Comparison of ENCODE assay signal across 15 cellular contexts in the genomic region with DNA sequence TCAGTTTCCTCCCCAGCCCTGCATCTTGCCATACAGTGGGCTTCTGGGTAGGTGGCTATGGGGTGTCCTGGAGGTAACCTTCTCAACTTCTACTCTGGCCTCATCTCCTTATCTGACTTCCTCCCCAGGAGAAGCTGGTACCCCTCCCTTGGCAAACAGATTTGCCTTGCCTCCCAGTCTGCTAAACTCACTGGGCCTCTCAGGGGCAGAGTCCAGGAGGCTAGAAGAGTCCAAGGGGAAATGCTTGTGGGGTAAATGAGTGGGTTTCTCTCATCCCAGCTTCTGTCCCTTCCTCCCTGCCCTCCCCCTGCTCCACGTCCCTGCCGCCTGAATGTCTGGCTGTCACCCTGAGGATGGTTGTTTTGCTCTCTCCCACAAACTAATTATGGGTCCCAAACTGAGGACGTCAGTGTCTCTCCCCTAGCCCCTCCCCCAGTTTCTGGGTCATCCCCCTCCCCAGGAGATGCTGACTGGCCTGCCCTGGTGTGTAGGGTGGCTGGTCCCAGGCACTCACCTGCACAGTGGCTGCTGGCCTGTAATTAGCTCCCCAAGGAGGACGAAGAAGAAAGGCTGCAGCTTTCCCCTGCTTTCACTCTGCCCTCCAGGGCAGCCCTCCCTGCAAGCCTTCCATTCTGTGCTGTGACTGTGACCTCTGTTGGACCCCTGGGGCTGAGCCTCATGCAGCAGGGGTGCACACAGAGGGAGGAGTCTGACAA. TPM values are rescaled to one million over a fixed set of nuclear protein-coding genes. Genes with fewer than 3 reads are reported as not detected.
DNase-seq lines count a peak whose midpoint lies in the region; ATAC-seq and TF ChIP-seq lines count a peak whose summit lies in the region.
"Had no signal": no experiment of that assay in that cellular context is flagged by ENCODE, and none has a peak within 500 bp of the region (broad histone marks: within the 10 kb centered on the region; RNA-seq: fewer than 3 reads in every experiment).

A gene (minus strand): TSS at position 695 of the 716 bp plus-strand sequence.

- H2AK5ac ChIP-seq in trophoblast cell (ENCODE audit: low read length): no peak within 1 kb of the TSS

- H3K4me2 ChIP-seq in fibroblast of lung (ENCODE audit: extremely low read depth, insufficient read depth, low read length) (peak within 1 kb of the TSS; percentile 46), trophoblast cell (ENCODE audit: low read length) (no peak within 1 kb of the TSS)
- H3K4me2 ChIP-seq: KMS-11 had no signal

- H3K9me3 ChIP-seq in cardiac muscle cell (ENCODE audit: low read depth) (no peaks in the 10 kb centered on the region), fibroblast of lung (ENCODE audit: control insufficient read depth, insufficient read depth, low read depth, low read length) (no peaks in the 10 kb centered on the region), trophoblast cell (ENCODE audit: insufficient read depth, low read depth, low read length) (no peaks in the 10 kb centered on the region), aorta (ENCODE audit: control insufficient read depth, low read length) (no peaks in the 10 kb centered on the region)

- H3K27ac ChIP-seq in cardiac muscle cell (peak within 1 kb of the TSS; percentile 47), fibroblast of lung (ENCODE audit: insufficient read depth, low read length) (peak within 1 kb of the TSS; percentile 93), trophoblast cell (ENCODE audit: low read depth, low read length) (peak within 1 kb of the TSS; percentile 62), aorta (ENCODE audit: low read depth in 1 of 2, low read length in 2 of 2) (peak within 1 kb of the TSS; percentile 4 to 15)
- H3K27ac ChIP-seq: KMS-11 had no signal

- H4K20me1 ChIP-seq in fibroblast of lung (ENCODE audit: control insufficient read depth, extremely low read depth, insufficient read depth, low read length): no peaks in the 10 kb centered on the region

- no peak within 1 kb of the TSS for H4K12ac ChIP-seq in trophoblast cell (ENCODE audit: low read depth, low read length)

- DNase-seq in cardiac muscle cell (ENCODE audit: low read depth in 1 of 2, low spot score in 1 of 2): no peak
- DNase-seq in cardiac septum (ENCODE audit: low spot score): no peak
- DNase-seq in fibroblast of lung (ENCODE audit: low read depth in 2 of 2): no peak
- DNase-seq in trophoblast cell: no peak
- DNase-seq in aorta: no peak
- DNase-seq in DMS153 (lab: John Stamatoyannopoulos, UW): no peak
- DNase-seq in hippocampal formation (lab: John Stamatoyannopoulos, UW): no peak
- DNase-seq: activated gamma-delta T cell treated with Interleukin-2 at 50 U/mL for 16 hours; DND-41; NCI-H446; stimulated activated CD4-positive, alpha-beta T cell treated with anti-CD3 and anti-CD28 coated beads, Interleukin-4, amount 100 ng/mL, for 4 hours had no signal

- no peak within 1 kb of the TSS for H2AFZ ChIP-seq in fibroblast of lung (ENCODE audit: low read length)
- H2AFZ ChIP-seq in trophoblast cell (ENCODE audit: insufficient read depth, low read length, poor library complexity): no peak within 1 kb of the TSS

- ATAC-seq in aorta (ENCODE audit: low FRiP score): no peak
- ATAC-seq in HG02870 (IDR thresholded peaks at IDR 0.05; ENCODE audit: unreplicated experiment): no peak
- ATAC-seq: natural killer cell treated with Interleukin-12 subunit alpha and Interleukin-12 subunit beta and Interleukin-15 and Interleukin-18, amount 100 ng/mL, for 72 hours had no signal

- H3K4me1 ChIP-seq in cardiac muscle cell (ENCODE audit: low read depth): peaks cover 6% of the 10 kb centered on the region
- H3K4me1 ChIP-seq in fibroblast of lung (ENCODE audit: control insufficient read depth, extremely low read depth, insufficient read depth, low read length): peaks cover 63% of the 10 kb centered on the region
- H3K4me1 ChIP-seq in trophoblast cell (ENCODE audit: control insufficient read depth in 1 of 2, insufficient read depth in 2 of 2, low read length in 2 of 2): peaks cover 13 to 25% of the 10 kb centered on the region in 2 experiments
- no peaks in the 10 kb centered on the region for H3K4me1 ChIP-seq in aorta (ENCODE audit: control insufficient read depth in 1 of 2, insufficient read depth in 2 of 2, low read length in 2 of 2)

- TF ChIP-seq CTCF in cardiac muscle cell (IDR thresholded peaks at IDR 0.05; ENCODE audit: low read depth, low read length) (no peak), fibroblast of lung (conservative IDR thresholded peaks at IDR 0.05 in 1 of 2, IDR thresholded peaks at IDR 0.05 in 1 of 2; ENCODE audit: low read depth in 1 of 2, low read length in 2 of 2) (no peak)

- H2BK5ac ChIP-seq in trophoblast cell (ENCODE audit: low read depth, low read length, poor library complexity): no peak within 1 kb of the TSS

- H4K91ac ChIP-seq in trophoblast cell (ENCODE audit: low read depth, low read length): no peak within 1 kb of the TSS

- H3K36me3 ChIP-seq in cardiac muscle cell (peaks cover 28% of the 10 kb centered on the region), fibroblast of lung (ENCODE audit: control insufficient read depth, insufficient read depth, low read length) (peaks cover 39% of the 10 kb centered on the region), trophoblast cell (ENCODE audit: control insufficient read depth in 1 of 2, insufficient read depth in 2 of 2, low read length in 2 of 2) (peaks cover 69 to 74% of the 10 kb centered on the region in 2 experiments), aorta (ENCODE audit: control insufficient read depth in 1 of 2, insufficient read depth in 2 of 2, low read length in 1 of 2) (peaks cover 0 to 8% of the 10 kb centered on the region in 2 donors)

- no CpG with 5 or more reads among the region's 4 CpGs for WGBS in trophoblast cell (ENCODE audit: extremely low coverage, insufficient coverage, insufficient read length)
- 12 to 14% methylated on average over 4 of the region's 4 CpGs for WGBS in aorta, 2 donors

- H3K23ac ChIP-seq in trophoblast cell (ENCODE audit: low read length): no peak within 1 kb of the TSS

- intact Hi-C loops in cardiac septum (cut with DNase I): no loop called here
- intact Hi-C loops in aorta (cut with DNase I): no loop called here

- H3K79me2 ChIP-seq in fibroblast of lung (ENCODE audit: control insufficient read depth, insufficient read depth, low read length) (peaks cover 39% of the 10 kb centered on the region), trophoblast cell (ENCODE audit: control insufficient read depth, insufficient read depth, low read length, poor library complexity) (no peaks in the 10 kb centered on the region)

- H3K4ac ChIP-seq in trophoblast cell (ENCODE audit: low read depth, low read length): no peak within 1 kb of the TSS

- H2BK12ac ChIP-seq in trophoblast cell (ENCODE audit: low read length): no peak within 1 kb of the TSS

- no peak within 1 kb of the TSS for H3K14ac ChIP-seq in trophoblast cell (ENCODE audit: low read length)

- H3K18ac ChIP-seq in trophoblast cell (ENCODE audit: low read length): peak within 1 kb of the TSS; percentile 11

- H2BK120ac ChIP-seq in trophoblast cell (ENCODE audit: insufficient read depth, low read length, poor library complexity): no peak within 1 kb of the TSS

- H3K4me3 ChIP-seq in cardiac muscle cell: no peak within 1 kb of the TSS
- peak within 1 kb of the TSS in 1 of 4 experiments; percentile 2 for H3K4me3 ChIP-seq in fibroblast of lung (replicated peaks in 1 of 4; ENCODE audit: control extremely low read depth in 1 of 4, insufficient read depth in 1 of 4, low read depth in 3 of 4, low read length in 4 of 4)
- H3K4me3 ChIP-seq in trophoblast cell (ENCODE audit: low read depth, low read length): peak within 1 kb of the TSS; percentile 21
- no peak within 1 kb of the TSS for H3K4me3 ChIP-seq in aorta (ENCODE audit: low read length in 2 of 2)

- H3K9ac ChIP-seq in fibroblast of lung (ENCODE audit: insufficient read depth, low read length) (no peak within 1 kb of the TSS), trophoblast cell (ENCODE audit: low read length) (no peak within 1 kb of the TSS)
- H3K9ac ChIP-seq: KMS-11 had no signal

- H4K8ac ChIP-seq in trophoblast cell (ENCODE audit: low read depth, low read length): no peak within 1 kb of the TSS

- H3K27me3 ChIP-seq in cardiac muscle cell (no peaks in the 10 kb centered on the region), fibroblast of lung (ENCODE audit: control insufficient read depth, insufficient read depth, low read length) (no peaks in the 10 kb centered on the region), trophoblast cell (ENCODE audit: insufficient read depth, low read length) (no peaks in the 10 kb centered on the region), aorta (ENCODE audit: control insufficient read depth in 1 of 2, insufficient read depth in 2 of 2, low read length in 1 of 2) (no peaks in the 10 kb centered on the region)

- no peaks in the 10 kb centered on the region for H3K79me1 ChIP-seq in trophoblast cell (ENCODE audit: low read length)

RNA-seq across cellular contexts. Expression of the gene that starts here (rescaled TPM):
- total RNA-seq in cardiac muscle cell: not detected in 2 replicates
- not detected in 2 replicates for polyA plus RNA-seq in cardiac muscle cell
- total RNA-seq in cardiac septum: not detected
- not detected in 2 replicates for total RNA-seq in fibroblast of lung
- polyA plus RNA-seq in fibroblast of lung: not detected in 2 replicates
- not detected in 2 replicates for polyA plus RNA-seq in fibroblast of lung (2012)
- polyA minus RNA-seq in fibroblast of lung (ENCODE audit: low replicate concordance): not detected in 2 replicates
- polyA plus RNA-seq in trophoblast cell (2013): not detected in 2 replicates
- not detected for total RNA-seq in aorta
- polyA plus RNA-seq in aorta: not detected
- total RNA-seq: natural killer cell treated with Interleukin-12 subunit alpha and Interleukin-12 subunit beta and Interleukin-15 and Interleukin-18, amount 100 ng/mL, for 72 hours had no signal
- polyA plus RNA-seq: thymus had no signal

Comparison
In these comparisons a context has a peak if more than half of its experiments do, and no peak if none do; other contexts are left out.
1. H3K27ac ChIP-seq: peak in every context shown above with its lines; median percentile 93 in fibroblast of lung; 62 in trophoblast cell; 47 in cardiac muscle cell; 10 in aorta.